In genomic region chr16:634996-635395, GRCh38 we compare ENCODE assay signal across 9 cellular contexts. TPM values are rescaled to one million over a fixed set of nuclear protein-coding genes. Genes with fewer than 3 reads are reported as not detected.
A peak's percentile ranks its signal among the peaks of the same experiment; 100 is the strongest.
DNase-seq lines count a peak whose midpoint lies in the region; ATAC-seq and TF ChIP-seq lines count a peak whose summit lies in the region.
"Had no signal": no experiment of that assay in that cellular context is flagged by ENCODE, and none has a peak within 500 bp of the region (broad histone marks: within the 10 kb centered on the region; RNA-seq: fewer than 3 reads in every experiment).

No MANE protein-coding gene starts in this region.

- no peak overlapping the region for H3K27ac ChIP-seq in OCI-LY3 (ENCODE audit: low read length)

- H3K4me1 Mint-ChIP-seq in effector memory CD8-positive, alpha-beta T cell (ENCODE audit: low read depth in 2 of 2) = peaks cover 7 to 9% of the 10 kb centered on the region in 2 donors
- H3K4me1 Mint-ChIP-seq in progenitor cell of endocrine pancreas (ENCODE audit: low read depth) = peaks cover 10% of the 10 kb centered on the region

- peak overlapping the region; percentile 92 for H3K9ac ChIP-seq in OCI-LY3 (ENCODE audit: low read length)

- peaks cover 16% of the 10 kb centered on the region for H3K79me2 ChIP-seq in OCI-LY3 (ENCODE audit: low read length)

- no peak for ATAC-seq in effector memory CD8-positive, alpha-beta T cell (replicated peaks)

- DNase-seq in GM12865 (ENCODE audit: low read depth) = no peak
- DNase-seq in effector memory CD8-positive, alpha-beta T cell = no peak
- DNase-seq in progenitor cell of endocrine pancreas (ENCODE audit: low spot score, unreplicated experiment) = no peak
- no peak for DNase-seq in GM13977 (ENCODE audit: low spot score)
- no peak for DNase-seq in SHP77 (lab: John Stamatoyannopoulos, UW)
- DNase-seq in NCI-H1694 (lab: John Stamatoyannopoulos, UW) = no peak
- DNase-seq in NOMO-1 (lab: John Stamatoyannopoulos, UW; ENCODE audit: unreplicated experiment in 2 of 2) = no peak

- no peaks in the 10 kb centered on the region for H3K9me3 ChIP-seq in OCI-LY3 (ENCODE audit: insufficient read depth, low read length)
- H3K9me3 ChIP-seq: adrenal gland had no signal

- in situ Hi-C loops in GM13977 (cut with MboI; ENCODE audit: low pct_unique_long_range_greater_than_20kb, low sequenced_read_pairs, unreplicated experiment) = no loop called here

- H3K4me3 Mint-ChIP-seq in effector memory CD8-positive, alpha-beta T cell = peak overlapping the region; percentile 69 to 76
- peak overlapping the region; percentile 58 for H3K4me3 Mint-ChIP-seq in progenitor cell of endocrine pancreas (ENCODE audit: low read depth)

- peaks cover 24% of the 10 kb centered on the region for H3K36me3 Mint-ChIP-seq in effector memory CD8-positive, alpha-beta T cell (ENCODE audit: insufficient read depth)
- peaks cover 2% of the 10 kb centered on the region for H3K36me3 Mint-ChIP-seq in progenitor cell of endocrine pancreas (ENCODE audit: insufficient read depth)

- no peaks in the 10 kb centered on the region for H3K27me3 ChIP-seq in OCI-LY3 (ENCODE audit: low read depth, low read length)
- H3K27me3 ChIP-seq: adrenal gland had no signal

- peak overlapping the region; percentile 91 for H3K4me2 ChIP-seq in OCI-LY3 (ENCODE audit: low read length)

- peak overlapping the region; percentile 69 for H3K4me3 ChIP-seq in GM12865 (ENCODE audit: low read depth, low read length)
- peak overlapping the region; percentile 92 for H3K4me3 ChIP-seq in OCI-LY3 (ENCODE audit: low read length)

- no peak overlapping the region for H2AFZ ChIP-seq in OCI-LY3 (ENCODE audit: low read depth, low read length)

- peaks cover 0 to 2% of the 10 kb centered on the region in 2 donors for H3K9me3 Mint-ChIP-seq in effector memory CD8-positive, alpha-beta T cell
- H3K9me3 Mint-ChIP-seq in progenitor cell of endocrine pancreas (ENCODE audit: low read depth) = no peaks in the 10 kb centered on the region

- H4K20me1 ChIP-seq in OCI-LY3 (ENCODE audit: insufficient read depth, low read length) = peaks cover 10% of the 10 kb centered on the region; the same call in 1 of the 2 replicates

- TF ChIP-seq CTCF in GM12865 (IDR thresholded peaks at IDR 0.05; ENCODE audit: insufficient read depth, low read depth, low read length, missing control alignments) (no peak), OCI-LY3 (IDR thresholded peaks at IDR 0.05; ENCODE audit: low read depth, low read length) (no peak), progenitor cell of endocrine pancreas (IDR thresholded peaks at IDR 0.05; ENCODE audit: unreplicated experiment) (no peak), GM13977 (IDR thresholded peaks at IDR 0.05; ENCODE audit: extremely low read depth, insufficient read depth, missing control alignments) (no peak)

- H3K36me3 ChIP-seq in OCI-LY3 (replicated peaks; ENCODE audit: low read depth, low read length) = peaks cover 12% of the 10 kb centered on the region
- H3K36me3 ChIP-seq: adrenal gland had no signal

- H3K27me3 Mint-ChIP-seq in effector memory CD8-positive, alpha-beta T cell = peaks cover 0 to 6% of the 10 kb centered on the region in 2 donors
- no peaks in the 10 kb centered on the region for H3K27me3 Mint-ChIP-seq in progenitor cell of endocrine pancreas

- H3K4me1 ChIP-seq in OCI-LY3 (ENCODE audit: low read length) = peaks cover 20% of the 10 kb centered on the region

- no peak overlapping the region for H3K27ac Mint-ChIP-seq in effector memory CD8-positive, alpha-beta T cell
- H3K27ac Mint-ChIP-seq in progenitor cell of endocrine pancreas = no peak overlapping the region

RNA-seq across cellular contexts. Expression of gene METTL26, which starts 1.1 kb away (rescaled TPM):
- 59.3 and 64.0 TPM in 2 replicates for total RNA-seq in progenitor cell of endocrine pancreas

RNA-seq across cellular contexts. Expression of gene WFIKKN1, which starts 4.2 kb away (rescaled TPM):
- total RNA-seq in progenitor cell of endocrine pancreas = 37.2 and 42.8 TPM in 2 replicates

RNA-seq across cellular contexts. Expression of gene MCRIP2, which starts 6.6 kb away (rescaled TPM):
- 26.3 and 31.4 TPM in 2 replicates for total RNA-seq in progenitor cell of endocrine pancreas

RNA-seq across cellular contexts. Expression of gene WDR90, which starts 14.2 kb away (rescaled TPM):
- 109 and 117 TPM in 2 replicates for total RNA-seq in progenitor cell of endocrine pancreas

RNA-seq across cellular contexts. Expression of gene RHOT2, which starts 32.9 kb away (rescaled TPM):
- 153 and 167 TPM in 2 replicates for total RNA-seq in progenitor cell of endocrine pancreas
